ENCODE assay signal across 1 cellular context in the genomic region with DNA sequence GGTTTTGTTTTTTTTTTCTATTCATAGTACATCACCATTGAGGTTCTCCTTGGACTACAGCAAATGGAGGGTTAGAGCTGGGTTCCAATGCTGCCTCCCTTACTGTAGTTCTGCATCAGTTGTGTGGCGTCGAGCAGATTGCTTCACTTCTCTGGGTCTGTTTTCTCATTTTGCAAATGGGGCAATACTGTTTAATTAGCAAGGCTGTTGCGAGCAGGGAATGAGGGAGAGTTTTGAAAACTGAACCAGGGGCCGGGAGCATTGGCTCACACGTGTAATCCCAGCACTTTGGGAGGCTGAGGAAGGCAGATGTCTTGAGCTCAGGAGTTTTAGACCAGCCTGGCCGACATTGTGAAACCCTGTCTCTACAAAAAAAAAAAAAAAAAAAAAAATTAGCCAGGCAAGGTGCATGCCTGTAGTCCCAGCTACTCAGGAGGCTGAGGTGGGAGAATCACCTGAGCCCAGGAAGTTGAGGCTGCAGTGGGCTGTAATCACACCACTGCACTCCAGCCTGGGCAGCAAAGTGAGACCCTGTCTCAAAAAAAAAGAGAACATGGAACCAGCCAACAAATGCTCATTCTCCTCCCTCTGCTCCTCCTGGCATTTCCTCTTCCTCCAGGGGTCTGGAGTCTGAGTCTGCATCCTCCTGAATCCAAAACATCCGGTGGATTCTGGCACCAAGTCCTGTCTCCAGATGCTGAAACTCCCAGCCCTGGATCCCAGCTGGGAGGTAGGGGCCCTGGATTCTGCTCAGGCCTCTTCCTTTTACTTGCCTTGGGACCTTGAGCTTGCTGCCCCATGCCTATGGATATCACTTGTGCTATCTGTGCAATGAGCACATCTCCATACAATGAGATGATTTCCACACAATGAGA.
TF ChIP-seq lines count a peak whose summit lies in the region.

No MANE protein-coding gene starts in this region.

TF ChIP-seq in HepG2, 621 proteins besides CTCF, POLR2A, EP300 and RAD21 (continued from another document):
- TF ChIP-seq, protein P1, sequence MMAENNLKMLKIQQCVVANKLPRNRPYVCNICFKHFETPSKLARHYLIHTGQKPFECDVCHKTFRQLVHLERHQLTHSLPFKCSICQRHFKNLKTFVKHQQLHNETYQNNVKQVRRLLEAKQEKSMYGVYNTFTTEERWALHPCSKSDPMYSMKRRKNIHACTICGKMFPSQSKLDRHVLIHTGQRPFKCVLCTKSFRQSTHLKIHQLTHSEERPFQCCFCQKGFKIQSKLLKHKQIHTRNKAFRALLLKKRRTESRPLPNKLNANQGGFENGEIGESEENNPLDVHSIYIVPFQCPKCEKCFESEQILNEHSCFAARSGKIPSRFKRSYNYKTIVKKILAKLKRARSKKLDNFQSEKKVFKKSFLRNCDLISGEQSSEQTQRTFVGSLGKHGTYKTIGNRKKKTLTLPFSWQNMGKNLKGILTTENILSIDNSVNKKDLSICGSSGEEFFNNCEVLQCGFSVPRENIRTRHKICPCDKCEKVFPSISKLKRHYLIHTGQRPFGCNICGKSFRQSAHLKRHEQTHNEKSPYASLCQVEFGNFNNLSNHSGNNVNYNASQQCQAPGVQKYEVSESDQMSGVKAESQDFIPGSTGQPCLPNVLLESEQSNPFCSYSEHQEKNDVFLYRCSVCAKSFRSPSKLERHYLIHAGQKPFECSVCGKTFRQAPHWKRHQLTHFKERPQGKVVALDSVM (CRISPR knock-in tag; IDR thresholded peaks at IDR 0.05): peak; percentile 39; the same call in 1 of the 2 replicates
- TF ChIP-seq, protein P2, sequence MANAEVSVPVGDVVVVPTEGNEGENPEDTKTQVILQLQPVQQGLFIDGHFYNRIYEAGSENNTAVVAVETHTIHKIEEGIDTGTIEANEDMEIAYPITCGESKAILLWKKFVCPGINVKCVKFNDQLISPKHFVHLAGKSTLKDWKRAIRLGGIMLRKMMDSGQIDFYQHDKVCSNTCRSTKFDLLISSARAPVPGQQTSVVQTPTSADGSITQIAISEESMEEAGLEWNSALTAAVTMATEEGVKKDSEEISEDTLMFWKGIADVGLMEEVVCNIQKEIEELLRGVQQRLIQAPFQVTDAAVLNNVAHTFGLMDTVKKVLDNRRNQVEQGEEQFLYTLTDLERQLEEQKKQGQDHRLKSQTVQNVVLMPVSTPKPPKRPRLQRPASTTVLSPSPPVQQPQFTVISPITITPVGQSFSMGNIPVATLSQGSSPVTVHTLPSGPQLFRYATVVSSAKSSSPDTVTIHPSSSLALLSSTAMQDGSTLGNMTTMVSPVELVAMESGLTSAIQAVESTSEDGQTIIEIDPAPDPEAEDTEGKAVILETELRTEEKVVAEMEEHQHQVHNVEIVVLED (CRISPR knock-in tag; IDR thresholded peaks at IDR 0.05; ENCODE audit: borderline replicate concordance): no peak
